In genomic region chr14:63874223-63874622, GRCh38 we compare ENCODE assay signal across 14 cellular contexts. TPM values are rescaled to one million over a fixed set of nuclear protein-coding genes. Genes with fewer than 3 reads are reported as not detected.
DNase-seq lines count a peak whose midpoint lies in the region; ATAC-seq and TF ChIP-seq lines count a peak whose summit lies in the region.
"Had no signal": no experiment of that assay in that cellular context is flagged by ENCODE, and none has a peak within 500 bp of the region (broad histone marks: within the 10 kb centered on the region; RNA-seq: fewer than 3 reads in every experiment).

No MANE protein-coding gene starts in this region.

- H3K27ac ChIP-seq in endodermal cell (ENCODE audit: low read depth, low read length) (no peak overlapping the region), uterus (peak overlapping the region; percentile 73 to 77), Peyer's patch (no peak overlapping the region)
- H3K27ac ChIP-seq in naive thymus-derived CD4-positive, alpha-beta T cell (ENCODE audit: low read depth, low read length) = no peak overlapping the region

- no peak for ATAC-seq in naive thymus-derived CD4-positive, alpha-beta T cell
- ATAC-seq in GM18907 (IDR thresholded peaks at IDR 0.05; ENCODE audit: unreplicated experiment) (no peak), HG02623 (IDR thresholded peaks at IDR 0.05; ENCODE audit: unreplicated experiment) (no peak)
- ATAC-seq: activated CD8-positive, alpha-beta memory T cell treated with anti-CD3 and anti-CD28 coated beads, Interleukin-2, amount 10 ng/mL, durations not matched to agents 7 days and 5 days; naive thymus-derived CD8-positive, alpha-beta T cell; Panc1; stimulated activated memory B cell treated with anti-CD40 and anti-IgM and Interleukin-4, amounts not matched to agents 10 μg/mL and 1 μg/mL and 100 μg/mL, for 72 hours had no signal

- no peaks in the 10 kb centered on the region for H3K27me3 ChIP-seq in endodermal cell (ENCODE audit: control insufficient read depth, insufficient read depth, low read length, poor library complexity, severe bottlenecking)
- no peaks in the 10 kb centered on the region for H3K27me3 ChIP-seq in naive thymus-derived CD4-positive, alpha-beta T cell (ENCODE audit: control insufficient read depth in 2 of 2, insufficient read depth in 2 of 2, low read length in 2 of 2)
- H3K27me3 ChIP-seq in uterus = no peaks in the 10 kb centered on the region
- no peaks in the 10 kb centered on the region for H3K27me3 ChIP-seq in Peyer's patch

- POLR2A ChIA-PET in naive thymus-derived CD4-positive, alpha-beta T cell (lab: Charles Lee) = interaction anchor here (0.8 to 2.2 kb wide), 3 partner anchors 10 to 66 kb away, joined by 3 to 10 read pairs (median 3); no protein-coding TSS in a partner anchor

- no peak overlapping the region for H3K9ac ChIP-seq in endodermal cell (ENCODE audit: extremely low read depth, low read length, poor library complexity, severe bottlenecking)

- H3K4me1 Mint-ChIP-seq in T-helper 1 cell treated with Interleukin-12 subunit alpha and Interleukin-12 subunit beta and Interleukin-4 antibody, amounts not matched to agents 30 μg/mL and 1 μg/mL, for 36 hours (ENCODE audit: low read depth) = peaks cover 39% of the 10 kb centered on the region
- H3K4me1 Mint-ChIP-seq in endodermal cell = peaks cover 10% of the 10 kb centered on the region
- peaks cover 24 to 66% (median 42%) of the 10 kb centered on the region in 7 donors for H3K4me1 Mint-ChIP-seq in naive thymus-derived CD4-positive, alpha-beta T cell

- TF ChIP-seq CTCF in endodermal cell (conservative IDR thresholded peaks at IDR 0.05) (no peak), uterus (IDR thresholded peaks at IDR 0.05) (no peak), Peyer's patch (IDR thresholded peaks at IDR 0.05) (no peak)

- WGBS in endodermal cell (ENCODE audit: insufficient coverage in 1 of 2, insufficient read length in 1 of 2), 2 experiments = 79 to 82% methylated on average over 3 of the region's 3 CpGs

- H3K4me1 ChIP-seq in endodermal cell (ENCODE audit: control insufficient read depth, insufficient read depth, low read length) (peaks cover 3% of the 10 kb centered on the region), uterus (peaks cover 0 to 9% of the 10 kb centered on the region in 2 donors), Peyer's patch (peaks cover 0 to 27% (median 0%) of the 10 kb centered on the region in 4 donors)
- peaks cover 11 to 21% of the 10 kb centered on the region in 2 donors for H3K4me1 ChIP-seq in naive thymus-derived CD4-positive, alpha-beta T cell (ENCODE audit: control insufficient read depth in 2 of 2, insufficient read depth in 2 of 2, low read length in 2 of 2)

- H3K27ac Mint-ChIP-seq in T-helper 1 cell treated with Interleukin-12 subunit alpha and Interleukin-12 subunit beta and Interleukin-4 antibody, amounts not matched to agents 30 μg/mL and 1 μg/mL, for 36 hours = peak overlapping the region; percentile 23
- H3K27ac Mint-ChIP-seq in endodermal cell = peak overlapping the region; percentile 26
- H3K27ac Mint-ChIP-seq in naive thymus-derived CD4-positive, alpha-beta T cell = peak overlapping the region in 5 of 9 donors; percentile 27 to 57 (median 34)
- H3K27ac Mint-ChIP-seq: activated CD8-positive, alpha-beta memory T cell treated with anti-CD3 and anti-CD28 coated beads, Interleukin-2, amount 10 ng/mL, durations not matched to agents 7 days and 5 days; stimulated activated memory B cell treated with anti-CD40 and anti-IgM and Interleukin-4, amounts not matched to agents 10 μg/mL and 1 μg/mL and 100 μg/mL, for 72 hours had no signal

- intact Hi-C loops in naive thymus-derived CD4-positive, alpha-beta T cell (cut with micrococcal nuclease) = no loop called here
- intact Hi-C loops in uterus (cut with DNase I; ENCODE audit: low total_unique reads) = no loop called here

- peaks cover 23% of the 10 kb centered on the region for H3K36me3 Mint-ChIP-seq in T-helper 1 cell treated with Interleukin-12 subunit alpha and Interleukin-12 subunit beta and Interleukin-4 antibody, amounts not matched to agents 30 μg/mL and 1 μg/mL, for 36 hours (ENCODE audit: low read depth)
- H3K36me3 Mint-ChIP-seq in endodermal cell (ENCODE audit: low read depth) = peaks cover 2% of the 10 kb centered on the region
- peaks cover 4 to 29% (median 25%) of the 10 kb centered on the region in 5 donors for H3K36me3 Mint-ChIP-seq in naive thymus-derived CD4-positive, alpha-beta T cell

- DNase-seq in T-helper 1 cell = no peak
- DNase-seq in endodermal cell = no peak
- no peak for DNase-seq in naive thymus-derived CD4-positive, alpha-beta T cell
- DNase-seq in uterus = no peak
- DNase-seq in Peyer's patch = no peak
- DNase-seq: activated CD8-positive, alpha-beta memory T cell treated with anti-CD3 and anti-CD28 coated beads, Interleukin-2, amount 10 ng/mL, durations not matched to agents 7 days and 5 days; H9; naive thymus-derived CD8-positive, alpha-beta T cell; NCI-H2029 had no signal

- H3K4me3 ChIP-seq in endodermal cell (ENCODE audit: low read length) = no peak overlapping the region
- H3K4me3 ChIP-seq in naive thymus-derived CD4-positive, alpha-beta T cell (ENCODE audit: low read length) = no peak overlapping the region
- no peak overlapping the region for H3K4me3 ChIP-seq in uterus
- no peak overlapping the region for H3K4me3 ChIP-seq in Peyer's patch

- H3K36me3 ChIP-seq in endodermal cell (ENCODE audit: control insufficient read depth, insufficient read depth, low read length) (no peaks in the 10 kb centered on the region), uterus (no peaks in the 10 kb centered on the region), Peyer's patch (no peaks in the 10 kb centered on the region)
- H3K36me3 ChIP-seq in naive thymus-derived CD4-positive, alpha-beta T cell (ENCODE audit: control insufficient read depth in 2 of 3, insufficient read depth in 3 of 3, low read length in 3 of 3) = no peaks in the 10 kb centered on the region

- no peak overlapping the region for H3K4me3 Mint-ChIP-seq in T-helper 1 cell treated with Interleukin-12 subunit alpha and Interleukin-12 subunit beta and Interleukin-4 antibody, amounts not matched to agents 30 μg/mL and 1 μg/mL, for 36 hours
- H3K4me3 Mint-ChIP-seq in endodermal cell = no peak overlapping the region
- peak overlapping the region in 1 of 10 donors; percentile 27 for H3K4me3 Mint-ChIP-seq in naive thymus-derived CD4-positive, alpha-beta T cell
- H3K4me3 Mint-ChIP-seq: activated CD8-positive, alpha-beta memory T cell treated with anti-CD3 and anti-CD28 coated beads, Interleukin-2, amount 10 ng/mL, durations not matched to agents 7 days and 5 days; H9; naive thymus-derived CD8-positive, alpha-beta T cell; stimulated activated memory B cell treated with anti-CD40 and anti-IgM and Interleukin-4, amounts not matched to agents 10 μg/mL and 1 μg/mL and 100 μg/mL, for 72 hours had no signal

- CTCF ChIA-PET in naive thymus-derived CD4-positive, alpha-beta T cell (lab: Charles Lee) = no interaction called here

- H3K27me3 Mint-ChIP-seq in T-helper 1 cell treated with Interleukin-12 subunit alpha and Interleukin-12 subunit beta and Interleukin-4 antibody, amounts not matched to agents 30 μg/mL and 1 μg/mL, for 36 hours (ENCODE audit: low read depth) = no peaks in the 10 kb centered on the region
- H3K27me3 Mint-ChIP-seq in endodermal cell (ENCODE audit: insufficient read depth) = no peaks in the 10 kb centered on the region
- no peaks in the 10 kb centered on the region for H3K27me3 Mint-ChIP-seq in naive thymus-derived CD4-positive, alpha-beta T cell
- H3K27me3 Mint-ChIP-seq: activated CD8-positive, alpha-beta memory T cell treated with anti-CD3 and anti-CD28 coated beads, Interleukin-2, amount 10 ng/mL, durations not matched to agents 7 days and 5 days; naive thymus-derived CD8-positive, alpha-beta T cell; stimulated activated memory B cell treated with anti-CD40 and anti-IgM and Interleukin-4, amounts not matched to agents 10 μg/mL and 1 μg/mL and 100 μg/mL, for 72 hours had no signal

- no peaks in the 10 kb centered on the region for H3K9me3 Mint-ChIP-seq in T-helper 1 cell treated with Interleukin-12 subunit alpha and Interleukin-12 subunit beta and Interleukin-4 antibody, amounts not matched to agents 30 μg/mL and 1 μg/mL, for 36 hours
- no peaks in the 10 kb centered on the region for H3K9me3 Mint-ChIP-seq in endodermal cell
- H3K9me3 Mint-ChIP-seq in naive thymus-derived CD4-positive, alpha-beta T cell = peaks cover 0 to 1% (median 0%) of the 10 kb centered on the region in 11 donors
- H3K9me3 Mint-ChIP-seq: H9; naive thymus-derived CD8-positive, alpha-beta T cell; stimulated activated memory B cell treated with anti-CD40 and anti-IgM and Interleukin-4, amounts not matched to agents 10 μg/mL and 1 μg/mL and 100 μg/mL, for 72 hours had no signal

- TF ChIP-seq POLR2A in uterus (IDR thresholded peaks at IDR 0.05) (no peak), Peyer's patch (IDR thresholded peaks at IDR 0.05) (no peak)

- H3K9me3 ChIP-seq in endodermal cell (ENCODE audit: control insufficient read depth, low read length) = no peaks in the 10 kb centered on the region
- H3K9me3 ChIP-seq in naive thymus-derived CD4-positive, alpha-beta T cell (ENCODE audit: control insufficient read depth in 2 of 3, low read length in 3 of 3) = no peaks in the 10 kb centered on the region
- no peaks in the 10 kb centered on the region for H3K9me3 ChIP-seq in uterus
- H3K9me3 ChIP-seq in Peyer's patch = no peaks in the 10 kb centered on the region

RNA-seq across cellular contexts. Expression of gene SYNE2, which starts 21.4 kb away (rescaled TPM):
- total RNA-seq in endodermal cell (10 to 100 TPM; 65.8 to 70.0 TPM), uterus (100 to 1,000 TPM; 101 to 162 (median 114) TPM), Peyer's patch (100 to 1,000 TPM; 106 to 243 (median 153) TPM)
- polyA plus RNA-seq in endodermal cell (2013, experiment 1 of 2) = 32.8 TPM
- polyA plus RNA-seq in endodermal cell (2013, experiment 2 of 2) = 36.8 TPM
- total RNA-seq in naive thymus-derived CD4-positive, alpha-beta T cell = 100 to 1,000 TPM in 4 of 5 experiments, 10 to 100 TPM in 1; 77.7 to 170 (median 149) TPM
- polyA plus RNA-seq in naive thymus-derived CD4-positive, alpha-beta T cell = 10 to 100 TPM; 22.4 to 29.2 TPM

Comparison
In these comparisons a context has a peak if more than half of its experiments do, and no peak if none do; other contexts are left out.
1. H3K27ac ChIP-seq: peak in uterus (2 of 2); none in endodermal cell (single experiment), naive thymus-derived CD4-positive, alpha-beta T cell (single experiment) and Peyer's patch (0 of 4).
2. Peak in every context shown above with its lines, with median percentiles within 50 percentile points of each other: H3K27ac Mint-ChIP-seq.